Comparison of ENCODE assay signal across 8 cellular contexts in genomic region chr6:104525677-104526322, GRCh38.
DNase-seq lines count a peak whose midpoint lies in the region; ATAC-seq, FAIRE-seq and TF ChIP-seq lines count a peak whose summit lies in the region.

No MANE protein-coding gene starts in this region.

- H3K27ac Mint-ChIP-seq in activated T-helper 1 cell treated with anti-CD3 and anti-CD28 coated beads, Interleukin-12 subunit alpha, Interleukin-12 subunit beta, Interleukin-2, Interleukin-4 antibody, amounts not matched to agents 30 ng/mL and 10 ng/mL and 1 ng/mL, durations not matched to agents 14 hours and 24 hours and 36 hours: no peak overlapping the region
- no peak overlapping the region for H3K27ac Mint-ChIP-seq in neural progenitor cell

- peak overlapping the region; percentile 27 for H3K4me3 Mint-ChIP-seq in activated T-helper 1 cell treated with anti-CD3 and anti-CD28 coated beads, Interleukin-12 subunit alpha, Interleukin-12 subunit beta, Interleukin-2, Interleukin-4 antibody, amounts not matched to agents 30 ng/mL and 10 ng/mL and 1 ng/mL, durations not matched to agents 14 hours and 24 hours and 36 hours
- no peak overlapping the region for H3K4me3 Mint-ChIP-seq in neural progenitor cell

- H3K4me1 Mint-ChIP-seq in activated T-helper 1 cell treated with anti-CD3 and anti-CD28 coated beads, Interleukin-12 subunit alpha, Interleukin-12 subunit beta, Interleukin-2, Interleukin-4 antibody, amounts not matched to agents 30 ng/mL and 10 ng/mL and 1 ng/mL, durations not matched to agents 14 hours and 24 hours and 36 hours (ENCODE audit: low read depth): peaks cover 7% of the 10 kb centered on the region
- H3K4me1 Mint-ChIP-seq in neural progenitor cell: peaks cover 34% of the 10 kb centered on the region

- no peaks in the 10 kb centered on the region for H3K79me2 ChIP-seq in neural progenitor cell (ENCODE audit: low read depth)

- H3K9me3 Mint-ChIP-seq in activated T-helper 1 cell treated with anti-CD3 and anti-CD28 coated beads, Interleukin-12 subunit alpha, Interleukin-12 subunit beta, Interleukin-2, Interleukin-4 antibody, amounts not matched to agents 30 ng/mL and 10 ng/mL and 1 ng/mL, durations not matched to agents 14 hours and 24 hours and 36 hours: no peaks in the 10 kb centered on the region
- H3K9me3 Mint-ChIP-seq in neural progenitor cell: no peaks in the 10 kb centered on the region

- H3K36me3 ChIP-seq in neural progenitor cell: no peaks in the 10 kb centered on the region
- no peaks in the 10 kb centered on the region for H3K36me3 ChIP-seq in stomach smooth muscle (ENCODE audit: control insufficient read depth in 2 of 2, insufficient read depth in 2 of 2, low read length in 2 of 2)

- H3K9ac ChIP-seq in neural progenitor cell (no peak overlapping the region), stomach smooth muscle (ENCODE audit: low read length in 2 of 2) (no peak overlapping the region)

- H4K20me1 ChIP-seq in neural progenitor cell (ENCODE audit: low read depth): no peaks in the 10 kb centered on the region

- H3K4me1 ChIP-seq in neural progenitor cell: no peaks in the 10 kb centered on the region
- H3K4me1 ChIP-seq in stomach smooth muscle (ENCODE audit: control insufficient read depth, insufficient read depth, low read length): peaks cover 7% of the 10 kb centered on the region

- H2AFZ ChIP-seq in neural progenitor cell (replicated peaks): no peak overlapping the region

- FAIRE-seq in RCC 7860 (lab: Jason Lieb, UNC): no peak

- H3K27me3 ChIP-seq in neural progenitor cell (no peaks in the 10 kb centered on the region), stomach smooth muscle (ENCODE audit: control insufficient read depth in 1 of 2, insufficient read depth in 2 of 2, low read length in 2 of 2) (no peaks in the 10 kb centered on the region)

- H3K27me3 Mint-ChIP-seq in activated T-helper 1 cell treated with anti-CD3 and anti-CD28 coated beads, Interleukin-12 subunit alpha, Interleukin-12 subunit beta, Interleukin-2, Interleukin-4 antibody, amounts not matched to agents 30 ng/mL and 10 ng/mL and 1 ng/mL, durations not matched to agents 14 hours and 24 hours and 36 hours (ENCODE audit: insufficient read depth): peaks cover 15% of the 10 kb centered on the region
- no peaks in the 10 kb centered on the region for H3K27me3 Mint-ChIP-seq in neural progenitor cell (ENCODE audit: insufficient read depth, low read depth)

- no peak overlapping the region for H3K27ac ChIP-seq in neural progenitor cell
- H3K27ac ChIP-seq in stomach smooth muscle (ENCODE audit: low read length): no peak overlapping the region

- no peaks in the 10 kb centered on the region for H3K9me3 ChIP-seq in neural progenitor cell (ENCODE audit: low read depth)
- H3K9me3 ChIP-seq in stomach smooth muscle (ENCODE audit: control insufficient read depth in 2 of 2, low read length in 2 of 2): no peaks in the 10 kb centered on the region

- no peaks in the 10 kb centered on the region for H3F3A ChIP-seq in neural progenitor cell (ENCODE audit: low read depth)

- DNase-seq in DMS53 (lab: John Stamatoyannopoulos, UW) (peak; percentile 81), RCC 7860 (ENCODE audit: low spot score) (peak; percentile 56), fibroblast of pulmonary artery (ENCODE audit: low read depth) (peak; percentile 92), neural progenitor cell (ENCODE audit: low spot score) (peak; percentile 89)
- peak; percentile 62 for DNase-seq in Jurkat, Clone E6-1 (ENCODE audit: low read depth, low spot score)
- DNase-seq in activated T-helper 1 cell treated with anti-CD3 and anti-CD28 coated beads, Interleukin-12 subunit alpha, Interleukin-12 subunit beta, Interleukin-2, Interleukin-4 antibody, amounts not matched to agents 30 ng/mL and 10 ng/mL and 1 ng/mL, durations not matched to agents 14 hours and 24 hours and 36 hours (ENCODE audit: low spot score): peak; percentile 49

- H3K4me2 ChIP-seq in neural progenitor cell: no peak overlapping the region

- H3K36me3 Mint-ChIP-seq in activated T-helper 1 cell treated with anti-CD3 and anti-CD28 coated beads, Interleukin-12 subunit alpha, Interleukin-12 subunit beta, Interleukin-2, Interleukin-4 antibody, amounts not matched to agents 30 ng/mL and 10 ng/mL and 1 ng/mL, durations not matched to agents 14 hours and 24 hours and 36 hours (ENCODE audit: low read depth): no peaks in the 10 kb centered on the region
- no peaks in the 10 kb centered on the region for H3K36me3 Mint-ChIP-seq in neural progenitor cell

- intact Hi-C loops in activated T-helper 1 cell treated with anti-CD3 and anti-CD28 coated beads, Interleukin-12 subunit alpha, Interleukin-12 subunit beta, Interleukin-2, Interleukin-4 antibody, amounts not matched to agents 30 ng/mL and 10 ng/mL and 1 ng/mL, durations not matched to agents 14 hours and 24 hours and 36 hours (cut with micrococcal nuclease): loop anchor here (2.0 to 5.0 kb wide), 3 partner anchors 198 to 728 kb away; no protein-coding TSS in a partner anchor

- TF ChIP-seq CTCF in fibroblast of pulmonary artery (IDR thresholded peaks at IDR 0.05; ENCODE audit: low read length, missing control alignments) (peak; percentile 85), neural progenitor cell (IDR thresholded peaks at IDR 0.05) (peak; percentile 97)

- H3K4me3 ChIP-seq in Jurkat, Clone E6-1 (ENCODE audit: low read length): no peak overlapping the region
- H3K4me3 ChIP-seq in fibroblast of pulmonary artery (replicated peaks; ENCODE audit: low read depth, low read length): peak overlapping the region; percentile 27
- H3K4me3 ChIP-seq in neural progenitor cell: no peak overlapping the region
- H3K4me3 ChIP-seq in stomach smooth muscle (ENCODE audit: low read length in 2 of 2): peak overlapping the region; percentile 42 to 64

- peak; percentile 99 for ATAC-seq in GM21576 (IDR thresholded peaks at IDR 0.05; ENCODE audit: unreplicated experiment)

Comparison
In these comparisons a context has a peak if more than half of its experiments do, and no peak if none do; other contexts are left out.
1. H3K4me3 ChIP-seq: peak in fibroblast of pulmonary artery (single experiment) and stomach smooth muscle (2 of 2); none in Jurkat, Clone E6-1 (single experiment) and neural progenitor cell (single experiment).
2. Peak in every context shown above with its lines, with median percentiles within 50 percentile points of each other: DNase-seq.